Comparison of ENCODE assay signal across 8 cellular contexts in the genomic region with DNA sequence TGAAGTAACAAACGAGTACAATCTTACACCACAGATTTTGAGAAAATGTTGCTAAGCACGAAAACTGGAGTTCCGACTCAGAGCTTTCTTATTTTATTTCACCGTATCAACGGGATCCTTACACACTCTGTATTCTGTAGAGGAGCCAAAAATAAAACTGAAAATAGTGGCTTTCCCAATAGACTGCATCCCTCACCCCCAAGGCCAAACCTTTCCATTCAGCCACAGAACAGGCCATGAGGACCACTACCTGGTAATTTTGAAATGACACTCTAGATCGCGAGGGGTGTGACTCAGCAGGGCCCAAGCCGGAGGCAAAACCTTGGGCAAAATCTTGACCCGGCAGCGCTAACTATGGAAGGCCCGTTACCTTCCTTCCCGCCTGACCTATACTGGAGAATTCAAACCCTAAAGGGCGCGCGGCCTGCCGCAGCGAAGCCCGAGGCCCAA. TPM values are rescaled to one million over a fixed set of nuclear protein-coding genes. Genes with fewer than 3 reads are reported as not detected.
DNase-seq lines count a peak whose midpoint lies in the region; ATAC-seq and TF ChIP-seq lines count a peak whose summit lies in the region.

No MANE protein-coding gene starts in this region.

- H3K27ac Mint-ChIP-seq in HFFc6, result peak overlapping the region; percentile 100
- peak overlapping the region; percentile 100 for H3K27ac Mint-ChIP-seq in activated naive CD8-positive, alpha-beta T cell treated with anti-CD3 and anti-CD28 coated beads, Interleukin-2, amount 10 ng/mL, durations not matched to agents 7 days and 5 days

- POLR2A ChIA-PET in activated naive CD8-positive, alpha-beta T cell treated with anti-CD3 and anti-CD28 coated beads, Interleukin-2, amount 10 ng/mL, durations not matched to agents 7 days and 5 days (lab: Charles Lee), result interaction anchor here (1.0 to 4.2 kb wide), 11 partner anchors 9 to 767 kb away, joined by 3 to 54 read pairs (median 5); partner anchors contain the start of genes BRD8, ETF1, FAM53C and KIF20A

- DNase-seq in AG10803 (ENCODE audit: low read depth) (no peak), HFFc6 (no peak), stromal cell of bone marrow (ENCODE audit: low read depth) (peak; percentile 13), SK-N-DZ (ENCODE audit: low spot score) (no peak), NCI-H2227 (lab: John Stamatoyannopoulos, UW; ENCODE audit: unreplicated experiment) (no peak)
- DNase-seq in activated naive CD8-positive, alpha-beta T cell treated with anti-CD3 and anti-CD28 coated beads, Interleukin-2, amount 10 ng/mL, durations not matched to agents 7 days and 5 days, result no peak

- no peak for ATAC-seq in activated naive CD8-positive, alpha-beta T cell treated with anti-CD3 and anti-CD28 coated beads, Interleukin-2, amount 10 ng/mL, durations not matched to agents 7 days and 5 days (ENCODE audit: low read depth)
- ATAC-seq in HG03108 (IDR thresholded peaks at IDR 0.05; ENCODE audit: unreplicated experiment), result no peak

- H3K36me3 ChIP-seq in iPS-20b (ENCODE audit: insufficient read depth, low read depth, low read length), result peaks cover 45% of the 10 kb centered on the region

- H3K27ac ChIP-seq in iPS-20b (ENCODE audit: low read length), result peak overlapping the region; percentile 97

- peak overlapping the region; percentile 97 for H3K4me3 Mint-ChIP-seq in HFFc6
- peak overlapping the region; percentile 90 for H3K4me3 Mint-ChIP-seq in activated naive CD8-positive, alpha-beta T cell treated with anti-CD3 and anti-CD28 coated beads, Interleukin-2, amount 10 ng/mL, durations not matched to agents 7 days and 5 days

- no peaks in the 10 kb centered on the region for H3K27me3 ChIP-seq in iPS-20b (ENCODE audit: insufficient read depth, low read length)

- peaks cover 29% of the 10 kb centered on the region for H3K4me1 Mint-ChIP-seq in HFFc6 (ENCODE audit: low read depth)
- H3K4me1 Mint-ChIP-seq in activated naive CD8-positive, alpha-beta T cell treated with anti-CD3 and anti-CD28 coated beads, Interleukin-2, amount 10 ng/mL, durations not matched to agents 7 days and 5 days, result peaks cover 17% of the 10 kb centered on the region

- H3K9me3 ChIP-seq in iPS-20b (ENCODE audit: insufficient read depth, low read depth, low read length), result no peaks in the 10 kb centered on the region

- H3K9me3 Mint-ChIP-seq in HFFc6, result peaks cover 4% of the 10 kb centered on the region
- H3K9me3 Mint-ChIP-seq in activated naive CD8-positive, alpha-beta T cell treated with anti-CD3 and anti-CD28 coated beads, Interleukin-2, amount 10 ng/mL, durations not matched to agents 7 days and 5 days, result no peaks in the 10 kb centered on the region

- H3K9ac ChIP-seq in iPS-20b (ENCODE audit: low read depth, low read length), result peak overlapping the region; percentile 97

- peaks cover 6% of the 10 kb centered on the region; the same call in 1 of the 2 replicates for H3K4me1 ChIP-seq in iPS-20b (ENCODE audit: insufficient read depth, low read length)

- H3K4me3 ChIP-seq in AG10803 (ENCODE audit: low read length), result peak overlapping the region; percentile 80
- peak overlapping the region; percentile 85 for H3K4me3 ChIP-seq in iPS-20b (ENCODE audit: low read length)

- peaks cover 31% of the 10 kb centered on the region for H3K36me3 Mint-ChIP-seq in HFFc6 (ENCODE audit: low read depth)
- H3K36me3 Mint-ChIP-seq in activated naive CD8-positive, alpha-beta T cell treated with anti-CD3 and anti-CD28 coated beads, Interleukin-2, amount 10 ng/mL, durations not matched to agents 7 days and 5 days, result peaks cover 21% of the 10 kb centered on the region

- TF ChIP-seq CTCF in AG10803 (conservative IDR thresholded peaks at IDR 0.05; ENCODE audit: low read length) (no peak), HFFc6 (IDR thresholded peaks at IDR 0.05) (no peak)

- H3K27me3 Mint-ChIP-seq in HFFc6 (ENCODE audit: insufficient read depth), result peaks cover 9% of the 10 kb centered on the region
- no peaks in the 10 kb centered on the region for H3K27me3 Mint-ChIP-seq in activated naive CD8-positive, alpha-beta T cell treated with anti-CD3 and anti-CD28 coated beads, Interleukin-2, amount 10 ng/mL, durations not matched to agents 7 days and 5 days

RNA-seq across cellular contexts. Expression of gene HSPA9, which starts 0.4 kb away (rescaled TPM):
- total RNA-seq in HFFc6 (2021; fragmentation: NEBNext Ultra II Directional; extraction: Animal tissue kit (Norgen Biotek cat#: 25700)), result 100 to 1,000 TPM; 193 to 236 (median 210) TPM
- total RNA-seq in activated naive CD8-positive, alpha-beta T cell treated with anti-CD3 and anti-CD28 coated beads, Interleukin-2, amount 10 ng/mL, durations not matched to agents 7 days and 5 days, result 100 to 1,000 TPM; 168 to 183 TPM
- 706 and 861 TPM in 2 replicates for polyA plus RNA-seq in SK-N-DZ (2014; cell fraction: cytosol; rRNA removed)
- polyA plus RNA-seq in SK-N-DZ (2014; cell fraction: nucleus; rRNA removed), result 392 and 549 TPM in 2 replicates

RNA-seq across cellular contexts. Expression of gene ETF1, which starts 31.7 kb away (rescaled TPM):
- total RNA-seq in HFFc6 (2021; fragmentation: NEBNext Ultra II Directional; extraction: Animal tissue kit (Norgen Biotek cat#: 25700)), result 100 to 1,000 TPM; 133 to 153 (median 148) TPM
- 10 to 100 TPM; 65.2 to 68.1 TPM for total RNA-seq in activated naive CD8-positive, alpha-beta T cell treated with anti-CD3 and anti-CD28 coated beads, Interleukin-2, amount 10 ng/mL, durations not matched to agents 7 days and 5 days
- 86.7 and 93.5 TPM in 2 replicates for polyA plus RNA-seq in SK-N-DZ (2014; cell fraction: cytosol; rRNA removed)
- 50.2 and 59.1 TPM in 2 replicates for polyA plus RNA-seq in SK-N-DZ (2014; cell fraction: nucleus; rRNA removed)
